Comparison of ENCODE assay signal across 8 cellular contexts in genomic region chr5:32443541-32444190, GRCh38. TPM values are rescaled to one million over a fixed set of nuclear protein-coding genes. Genes with fewer than 3 reads are reported as not detected.
DNase-seq lines count a peak whose midpoint lies in the region; ATAC-seq lines count a peak whose summit lies in the region.

No MANE protein-coding gene starts in this region.

- H3K36me3 Mint-ChIP-seq in stimulated activated naive B cell treated with anti-CD40 and anti-IgM and Interleukin-4, amounts not matched to agents 10 μg/mL and 1 μg/mL and 100 μg/mL, for 72 hours, result peaks cover 3 to 4% of the 10 kb centered on the region in 2 donors

- ATAC-seq in HG02798 (IDR thresholded peaks at IDR 0.05; ENCODE audit: poor library complexity, unreplicated experiment) (peak; percentile 45), esophagus mucosa (peak; percentile 47)
- ATAC-seq in stimulated activated naive B cell treated with anti-CD40 and anti-IgM and Interleukin-4, amounts not matched to agents 10 μg/mL and 1 μg/mL and 100 μg/mL, for 72 hours (replicated peaks), result peak; percentile 53 to 64

- DNase-seq in NCI-H524 (lab: John Stamatoyannopoulos, UW), result peak; percentile 30 to 56
- DNase-seq in NCI-H524 treated with DMSO at 0.1 percent for 48 hours (lab: John Stamatoyannopoulos, UW), result no peak
- DNase-seq in NCI-H2171 treated with DMSO at 0.1 percent for 48 hours (lab: John Stamatoyannopoulos, UW), result peak; percentile 68
- DNase-seq in activated T-cell treated with anti-CD3 and anti-CD28 coated beads for 4 hours, result peak; percentile 5
- DNase-seq in myocyte (ENCODE audit: low read depth), result peak; percentile 49
- peak; percentile 31 for DNase-seq in stimulated activated naive B cell treated with anti-CD40 and anti-IgM and Interleukin-4, amounts not matched to agents 10 μg/mL and 1 μg/mL and 100 μg/mL, for 72 hours

- H3K4me3 Mint-ChIP-seq in stimulated activated naive B cell treated with anti-CD40 and anti-IgM and Interleukin-4, amounts not matched to agents 10 μg/mL and 1 μg/mL and 100 μg/mL, for 72 hours, result peak overlapping the region; percentile 87 to 94

- H3K4me1 Mint-ChIP-seq in stimulated activated naive B cell treated with anti-CD40 and anti-IgM and Interleukin-4, amounts not matched to agents 10 μg/mL and 1 μg/mL and 100 μg/mL, for 72 hours, result peaks cover 22 to 39% of the 10 kb centered on the region in 2 donors

- H3K27ac Mint-ChIP-seq in stimulated activated naive B cell treated with anti-CD40 and anti-IgM and Interleukin-4, amounts not matched to agents 10 μg/mL and 1 μg/mL and 100 μg/mL, for 72 hours, result peak overlapping the region; percentile 93

- no peaks in the 10 kb centered on the region for H3K27me3 Mint-ChIP-seq in stimulated activated naive B cell treated with anti-CD40 and anti-IgM and Interleukin-4, amounts not matched to agents 10 μg/mL and 1 μg/mL and 100 μg/mL, for 72 hours

- H3K9me3 Mint-ChIP-seq in stimulated activated naive B cell treated with anti-CD40 and anti-IgM and Interleukin-4, amounts not matched to agents 10 μg/mL and 1 μg/mL and 100 μg/mL, for 72 hours, result peaks cover 0 to 7% of the 10 kb centered on the region in 2 donors

RNA-seq across cellular contexts. Expression of gene ZFR, which starts 0.9 kb away (rescaled TPM):
- total RNA-seq in esophagus mucosa, result 32.9 TPM
- 90.0 and 108 TPM in 2 replicates for total RNA-seq in myocyte
- polyA plus RNA-seq in myocyte (2012), result 42.0 TPM
